In genomic region chr5:146825033-146825432, GRCh38 we compare ENCODE assay signal across 9 cellular contexts. TPM values are rescaled to one million over a fixed set of nuclear protein-coding genes. Genes with fewer than 3 reads are reported as not detected.
DNase-seq lines count a peak whose midpoint lies in the region; ATAC-seq, FAIRE-seq and TF ChIP-seq lines count a peak whose summit lies in the region.
"Had no signal": no experiment of that assay in that cellular context is flagged by ENCODE, and none has a peak within 500 bp of the region (broad histone marks: within the 10 kb centered on the region; RNA-seq: fewer than 3 reads in every experiment).

No MANE protein-coding gene starts in this region.

- no peak overlapping the region for H3K18ac ChIP-seq in mesendoderm (ENCODE audit: low read length)

- H3K27ac ChIP-seq in K562 (ENCODE audit: extremely low read depth, low read depth, low read length) (no peak overlapping the region), mesendoderm (ENCODE audit: low read depth, low read length) (no peak overlapping the region), stomach (no peak overlapping the region)

- no peak overlapping the region for H2BK15ac ChIP-seq in mesendoderm (replicated peaks; ENCODE audit: low read depth)

- intact Hi-C loops in K562 (cut with micrococcal nuclease) (no loop called here), stomach (cut with DNase I; ENCODE audit: low total_unique reads) (no loop called here)

- TF ChIP-seq CTCF in LNCaP clone FGC (IDR thresholded peaks at IDR 0.05; ENCODE audit: control insufficient read depth, extremely low read depth, insufficient read depth) (no peak), K562 (IDR thresholded peaks at IDR 0.05 in 2 of 3, conservative IDR thresholded peaks at IDR 0.05 in 1 of 3; ENCODE audit: insufficient read depth in 2 of 3, low read depth in 1 of 3, low read length in 3 of 3) (no peak), stomach (IDR thresholded peaks at IDR 0.05) (no peak)

- H3K27me3 ChIP-seq in K562 (ENCODE audit: control insufficient read depth in 2 of 2, insufficient read depth in 2 of 2, low read length in 2 of 2) (no peaks in the 10 kb centered on the region), mesendoderm (ENCODE audit: insufficient read depth, low read length, poor library complexity) (no peaks in the 10 kb centered on the region), stomach (no peaks in the 10 kb centered on the region)

- CTCF ChIA-PET in K562 (lab: Yijun Ruan, JAX; ENCODE audit: low intra/inter-chr PET ratio) = no interaction called here

- no peak overlapping the region for H4K8ac ChIP-seq in mesendoderm (ENCODE audit: low read depth, low read length)

- H3K4me2 ChIP-seq in K562 (ENCODE audit: insufficient read depth, low read length) (no peak overlapping the region), mesendoderm (ENCODE audit: low read length) (no peak overlapping the region)

- POLR2A ChIA-PET in K562 (lab: Yijun Ruan, JAX) = no interaction called here

- TF ChIP-seq POLR2A in K562 (conservative IDR thresholded peaks at IDR 0.05) (no peak), stomach (IDR thresholded peaks at IDR 0.05) (no peak)

- TF ChIP-seq RAD21 in K562 (CRISPR knock-in tag; conservative IDR thresholded peaks at IDR 0.05 in 1 of 2, IDR thresholded peaks at IDR 0.05 in 1 of 2) = no peak

- H3K79me2 ChIP-seq in K562 (ENCODE audit: control insufficient read depth, insufficient read depth, low read length) = no peaks in the 10 kb centered on the region
- no peaks in the 10 kb centered on the region for H3K79me2 ChIP-seq in mesendoderm (ENCODE audit: control insufficient read depth, insufficient read depth, low read length)

- H2AFZ ChIP-seq in K562 (ENCODE audit: low read depth, low read length) = no peak overlapping the region

- no TSS peak for BruUV-seq in K562 (replicated peaks; lab: Mats Ljungman, UMichigan)

- H3K4ac ChIP-seq in mesendoderm (ENCODE audit: low read depth, low read length) = no peak overlapping the region

- H4K20me1 ChIP-seq in K562 (replicated peaks; ENCODE audit: control insufficient read depth, insufficient read depth, low read length) = no peaks in the 10 kb centered on the region

- DNase-seq in GM03348 (ENCODE audit: low spot score) (peak; percentile 6), LNCaP clone FGC (ENCODE audit: low read depth) (peak; percentile 1), K562 (ENCODE audit: extremely low read depth in 1 of 4, low spot score in 3 of 4) (peak in 1 of 4 experiments; percentile 9), mesendoderm (peak; percentile 67), activated T-cell treated with anti-CD3 and anti-CD28 coated beads for 4 hours (no peak), stomach (no peak)
- DNase-seq: NCI-H187 had no signal

- H3K4me3 ChIP-seq in LNCaP clone FGC (ENCODE audit: low read depth, low read length) = no peak overlapping the region
- no peak overlapping the region for H3K4me3 ChIP-seq in K562
- H3K4me3 ChIP-seq in mesendoderm (ENCODE audit: low read length) = no peak overlapping the region
- no peak overlapping the region for H3K4me3 ChIP-seq in stomach

- H3K9me1 ChIP-seq in K562 (ENCODE audit: control insufficient read depth, insufficient read depth, low read length) = no peaks in the 10 kb centered on the region

- no peak overlapping the region for H3K9ac ChIP-seq in K562 (ENCODE audit: insufficient read depth in 1 of 2, low read depth in 2 of 2, low read length in 2 of 2)
- no peak overlapping the region for H3K9ac ChIP-seq in mesendoderm (ENCODE audit: low read length)

- H3K4me1 ChIP-seq in K562 (replicated peaks in 1 of 2; ENCODE audit: control insufficient read depth in 2 of 2, insufficient read depth in 2 of 2, low read length in 2 of 2) = no peaks in the 10 kb centered on the region
- no peaks in the 10 kb centered on the region for H3K4me1 ChIP-seq in mesendoderm (ENCODE audit: control insufficient read depth, low read depth, low read length)
- no peaks in the 10 kb centered on the region for H3K4me1 ChIP-seq in stomach

- H4K5ac ChIP-seq in mesendoderm (ENCODE audit: low read length) = no peak overlapping the region

- no peak overlapping the region for H2AK5ac ChIP-seq in mesendoderm (ENCODE audit: low read length)

- no peak overlapping the region for H3K23ac ChIP-seq in mesendoderm (ENCODE audit: low read length)

- H3K36me3 ChIP-seq in K562 (ENCODE audit: control insufficient read depth, insufficient read depth, low read length) (no peaks in the 10 kb centered on the region), mesendoderm (ENCODE audit: control insufficient read depth, insufficient read depth, low read length) (no peaks in the 10 kb centered on the region), stomach (no peaks in the 10 kb centered on the region)

- no peak for FAIRE-seq in K562 (lab: Jason Lieb, UNC)

- 4% methylated on average over 5 of the region's 5 CpGs for WGBS in K562 (ENCODE audit: insufficient coverage, low coverage, missing lambda C conversion rate)
- no CpG with 5 or more reads among the region's 5 CpGs for WGBS in mesendoderm (ENCODE audit: extremely low coverage, insufficient coverage, low lambda C conversion rate)
- WGBS in stomach, 5 donors = 15 to 29% (median 21%) methylated on average over 5 of the region's 5 CpGs

- H3K9me3 ChIP-seq in K562 (replicated peaks; ENCODE audit: control insufficient read depth, insufficient read depth, low read depth, low read length) = peaks cover 2% of the 10 kb centered on the region; the same call in 1 of the 2 replicates
- H3K9me3 ChIP-seq in stomach = no peaks in the 10 kb centered on the region

- no peak overlapping the region for H2BK120ac ChIP-seq in mesendoderm (ENCODE audit: low read depth, low read length)

- no peak overlapping the region for H2BK5ac ChIP-seq in mesendoderm (ENCODE audit: low read length)

- in situ Hi-C loops in K562 (cut with MboI) = no loop called here

- no peak for ATAC-seq in K562
- ATAC-seq in GM19035 (IDR thresholded peaks at IDR 0.05; ENCODE audit: unreplicated experiment) = no peak
- no peak for ATAC-seq in HG03108 (IDR thresholded peaks at IDR 0.05; ENCODE audit: unreplicated experiment)

- H3K79me1 ChIP-seq in mesendoderm (ENCODE audit: low read length) = no peaks in the 10 kb centered on the region

- no peak overlapping the region for H3K56ac ChIP-seq in mesendoderm (ENCODE audit: low read length)

- TF ChIP-seq EP300 in K562 (IDR thresholded peaks at IDR 0.05; ENCODE audit: low read length) (no peak), stomach (IDR thresholded peaks at IDR 0.05) (no peak)

TF ChIP-seq in K562, 482 proteins besides CTCF, POLR2A, EP300 and RAD21 (continues in another document):
- no peak for TF ChIP-seq NFATC3 (IDR thresholded peaks at IDR 0.05)
- peak; percentile 91 for TF ChIP-seq REST (CRISPR knock-in tag; IDR thresholded peaks at IDR 0.05; ENCODE audit: low read depth)
- TF ChIP-seq MTA1 (IDR thresholded peaks at IDR 0.05; ENCODE audit: borderline replicate concordance) = no peak
- no peak for TF ChIP-seq RBM34 (IDR thresholded peaks at IDR 0.05; ENCODE audit: borderline replicate concordance, insufficient read depth, low read length)
- no peak for TF ChIP-seq NFIX (CRISPR knock-in tag; IDR thresholded peaks at IDR 0.05; ENCODE audit: low read depth)
- peak; percentile 58; the same call in 1 of the 2 replicates for TF ChIP-seq MIER1 (IDR thresholded peaks at IDR 0.05; ENCODE audit: low read depth)

RNA-seq across cellular contexts. Expression of gene PPP2R2B, which starts 53.5 kb away (rescaled TPM):
- not detected in 2 replicates for total RNA-seq in K562 (2011; cell fraction: chromatin; rRNA removed; ENCODE audit: low replicate concordance)
- total RNA-seq in K562 (2011; cell fraction: nucleolus; rRNA removed) = not detected in 2 replicates
- total RNA-seq in K562 (2011; cell fraction: nucleoplasm; rRNA removed) = not detected in 2 replicates
- total RNA-seq in K562 (2014; rRNA removed) = not detected in 2 replicates
- total RNA-seq in K562 (2014; rRNA removed; fragmentation: Illumina TruSeq; extraction: Trizol) = not detected in 2 replicates
- not detected in 2 replicates for total RNA-seq in K562 (2015; rRNA removed; fragmentation: Illumina TruSeq; extraction: Trizol)
- not detected in 2 replicates for total RNA-seq in K562 (2021)
- 0.26 TPM in 1 of 2 replicates, not detected in the other for polyA plus RNA-seq in K562 (2011; rRNA removed)
- polyA plus RNA-seq in K562 (2011; cell fraction: cytosol; rRNA removed) = 0.15 TPM in 1 of 2 replicates, not detected in the other
- polyA plus RNA-seq in K562 (2011; cell fraction: nucleus; rRNA removed) = 0.42 TPM in 1 of 2 replicates, not detected in the other
- not detected in 2 replicates for polyA plus RNA-seq in K562 (2012)
- polyA plus RNA-seq in K562 (2014; fragmentation: Illumina TruSeq; extraction: Trizol) = not detected in 2 replicates
- not detected for polyA plus RNA-seq in K562 (2014; fragmentation: Nextera tagmentation; extraction: Ambion mirVana)
- polyA plus RNA-seq in K562 (2014; rRNA removed) = not detected in 2 replicates
- under 0.01 and 0.27 TPM in 2 replicates for polyA minus RNA-seq in K562 (2011; rRNA and poly(A)+ RNA removed)
- not detected in 2 replicates for polyA minus RNA-seq in K562 (2011; cell fraction: cytosol; rRNA and poly(A)+ RNA removed)
- 0.56 TPM in 1 of 2 replicates, not detected in the other for polyA minus RNA-seq in K562 (2011; cell fraction: nucleus; rRNA and poly(A)+ RNA removed)
- 8.9 TPM for polyA plus RNA-seq in mesendoderm (2013, experiment 1 of 2)
- polyA plus RNA-seq in mesendoderm (2013, experiment 2 of 2) = 9.3 TPM
- 1 to 10 TPM in 2 of 5 donors, under 1 TPM in 2, not detected in 1; under 0.01 to 4.6 (median 0.80) TPM for total RNA-seq in stomach
- polyA plus RNA-seq in stomach = under 1 TPM; 0.25 to 0.76 (median 0.75) TPM

Comparison
In these comparisons a context has a peak if more than half of its experiments do, and no peak if none do; other contexts are left out.
1. DNase-seq: peak in GM03348 (single experiment), LNCaP clone FGC (single experiment) and mesendoderm (single experiment); none in activated T-cell treated with anti-CD3 and anti-CD28 coated beads for 4 hours (single experiment) and stomach (single experiment).